In the genomic region with DNA sequence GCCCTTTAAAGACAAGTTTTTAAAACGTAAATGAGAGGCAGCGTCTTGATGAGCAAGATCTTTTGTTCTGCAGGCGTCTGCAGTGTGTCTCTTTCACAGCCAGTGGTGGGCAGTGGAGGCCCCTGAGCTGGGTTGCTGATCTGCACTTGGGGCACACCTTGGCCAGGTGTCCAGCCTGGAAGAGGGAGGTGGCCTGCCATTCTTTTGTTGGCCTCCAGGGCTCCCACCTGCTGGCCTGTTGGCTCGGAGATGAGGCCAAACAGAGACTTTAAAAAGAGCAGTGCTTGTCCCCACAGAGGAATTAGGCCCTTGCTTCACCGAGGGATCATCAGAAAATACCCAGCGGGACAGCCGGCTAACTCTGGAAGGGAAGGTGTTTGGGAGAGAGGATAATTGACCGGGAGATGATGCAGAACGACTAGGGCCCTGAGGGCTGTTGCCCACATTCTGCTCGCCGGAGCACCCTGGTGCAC, we compare ENCODE assay signal across 9 cellular contexts.
DNase-seq lines count a peak whose midpoint lies in the region; ATAC-seq, FAIRE-seq and TF ChIP-seq lines count a peak whose summit lies in the region.
"Had no signal": no experiment of that assay in that cellular context is flagged by ENCODE, and none has a peak within 500 bp of the region (broad histone marks: within the 10 kb centered on the region; RNA-seq: fewer than 3 reads in every experiment).

No MANE protein-coding gene starts in this region.

- H3K36me3 ChIP-seq in CD8-positive, alpha-beta memory T cell (ENCODE audit: insufficient read depth, low read length), result no peaks in the 10 kb centered on the region
- H3K36me3 ChIP-seq in K562 (ENCODE audit: control insufficient read depth, insufficient read depth, low read length) (peaks cover 3% of the 10 kb centered on the region; the same call in 2 of the 3 replicates), mesodermal cell (ENCODE audit: control insufficient read depth, insufficient read depth, low read length) (no peaks in the 10 kb centered on the region)

- 0 out of 2 replicates have a peak overlapping the region, but pooled peaks have one; percentile 58 for H2AFZ ChIP-seq in K562 (ENCODE audit: low read depth, low read length)

- TF ChIP-seq RAD21 in K562 (CRISPR knock-in tag; conservative IDR thresholded peaks at IDR 0.05 in 1 of 2, IDR thresholded peaks at IDR 0.05 in 1 of 2), result 0 out of 4 replicates have a peak, but pooled peaks of 1 of the 2 experiments have one; percentile 7

- no peak for DNase-seq in CD8-positive, alpha-beta memory T cell
- DNase-seq in NCI-H69 (lab: John Stamatoyannopoulos, UW), result peak; percentile 31
- DNase-seq in K562 (ENCODE audit: extremely low read depth in 1 of 4, low spot score in 3 of 4), result peak in 2 of 4 experiments; percentile 48 to 55
- no peak for DNase-seq in DMS 273 treated with DMSO at 0.1 percent for 48 hours (lab: John Stamatoyannopoulos, UW)
- no peak for DNase-seq in superior temporal gyrus (ENCODE audit: extremely low spot score)
- DNase-seq in AG08396 (ENCODE audit: low spot score), result no peak
- DNase-seq: naive B cell had no signal

- peaks cover 40 to 67% (median 46%) of the 10 kb centered on the region in 3 donors for H3K4me1 Mint-ChIP-seq in CD8-positive, alpha-beta memory T cell

- TF ChIP-seq EP300 in K562 (IDR thresholded peaks at IDR 0.05; ENCODE audit: low read length), result no peak

- H3K4me3 ChIP-seq in CD8-positive, alpha-beta memory T cell (ENCODE audit: low read length), result no peak overlapping the region
- H3K4me3 ChIP-seq in K562 (no peak overlapping the region), mesodermal cell (ENCODE audit: extremely low read depth, insufficient read depth, low read length, poor library complexity, severe bottlenecking) (no peak overlapping the region)

- FAIRE-seq in K562 (lab: Jason Lieb, UNC), result no peak

- peak overlapping the region; percentile 77 to 100 (median 92) for H3K27ac Mint-ChIP-seq in CD8-positive, alpha-beta memory T cell

- no peaks in the 10 kb centered on the region for H3K9me1 ChIP-seq in K562 (ENCODE audit: control insufficient read depth, insufficient read depth, low read length)

- H4K20me1 ChIP-seq in K562 (replicated peaks; ENCODE audit: control insufficient read depth, insufficient read depth, low read length), result no peaks in the 10 kb centered on the region

- in situ Hi-C loops in K562 (cut with MboI), result no loop called here

- H3K9me3 Mint-ChIP-seq in CD8-positive, alpha-beta memory T cell, result no peaks in the 10 kb centered on the region
- H3K9me3 Mint-ChIP-seq: naive B cell had no signal

- H3K36me3 Mint-ChIP-seq in CD8-positive, alpha-beta memory T cell, result peaks cover 0 to 3% (median 0%) of the 10 kb centered on the region in 3 donors
- H3K36me3 Mint-ChIP-seq: naive B cell had no signal

- peak overlapping the region; percentile 54 to 77; a peak in 2 of 4 replicates for H3K9ac ChIP-seq in K562 (ENCODE audit: insufficient read depth in 1 of 2, low read depth in 2 of 2, low read length in 2 of 2)

- H3K79me2 ChIP-seq in K562 (ENCODE audit: control insufficient read depth, insufficient read depth, low read length), result peaks cover 65% of the 10 kb centered on the region

- WGBS in K562 (ENCODE audit: insufficient coverage, low coverage, missing lambda C conversion rate), result 30% methylated on average over 11 of the region's 11 CpGs
- WGBS in mesodermal cell (ENCODE audit: insufficient coverage in 2 of 2), 2 experiments, result 60 to 72% methylated on average over 8 to 10 of the region's 11 CpGs

- TF ChIP-seq CTCF in K562 (IDR thresholded peaks at IDR 0.05 in 2 of 3, conservative IDR thresholded peaks at IDR 0.05 in 1 of 3; ENCODE audit: insufficient read depth in 2 of 3, low read depth in 1 of 3, low read length in 3 of 3), result peak; percentile 25 to 49 (median 38); a peak in 4 of 6 replicates

- POLR2A ChIA-PET in CD8-positive, alpha-beta memory T cell (lab: Charles Lee), result no interaction called here
- POLR2A ChIA-PET in K562 (lab: Yijun Ruan, JAX), result interaction anchor here (0.6 to 1.8 kb wide), 3 partner anchors 8 to 174 kb away, joined by 3 to 14 read pairs (median 4); no protein-coding TSS in a partner anchor

- ATAC-seq in K562 (peak; percentile 30), HG03108 (IDR thresholded peaks at IDR 0.05; ENCODE audit: unreplicated experiment) (no peak)

- H3K27ac ChIP-seq in CD8-positive, alpha-beta memory T cell (ENCODE audit: low read depth, low read length), result peak overlapping the region; percentile 79
- peak overlapping the region; percentile 79 for H3K27ac ChIP-seq in K562 (ENCODE audit: extremely low read depth, low read depth, low read length)
- H3K27ac ChIP-seq in mesodermal cell (ENCODE audit: low read depth, low read length, severe bottlenecking), result peak overlapping the region; percentile 89

- intact Hi-C loops in K562 (cut with micrococcal nuclease), result loop anchor here (10.0 kb wide), 1 partner anchor 138 kb away; no protein-coding TSS in a partner anchor

- H3K27me3 ChIP-seq in CD8-positive, alpha-beta memory T cell (ENCODE audit: insufficient read depth, low read length, poor library complexity, severe bottlenecking), result no peaks in the 10 kb centered on the region
- no peaks in the 10 kb centered on the region for H3K27me3 ChIP-seq in K562 (ENCODE audit: control insufficient read depth in 2 of 2, insufficient read depth in 2 of 2, low read length in 2 of 2)

- CTCF ChIA-PET in CD8-positive, alpha-beta memory T cell (lab: Charles Lee), result interaction anchor here (1.4 kb wide), 1 partner anchor 12 kb away, joined by 3 read pairs; no protein-coding TSS in a partner anchor
- CTCF ChIA-PET in K562 (lab: Yijun Ruan, JAX; ENCODE audit: low intra/inter-chr PET ratio), result interaction anchor here (1.2 kb wide), 1 partner anchor 8 kb away, joined by 3 read pairs; no protein-coding TSS in a partner anchor

- peaks cover 28% of the 10 kb centered on the region for H3K4me1 ChIP-seq in CD8-positive, alpha-beta memory T cell (ENCODE audit: insufficient read depth, low read length)
- H3K4me1 ChIP-seq in K562 (replicated peaks in 1 of 2; ENCODE audit: control insufficient read depth in 2 of 2, insufficient read depth in 2 of 2, low read length in 2 of 2), result peaks cover 65 to 77% of the 10 kb centered on the region in 2 experiments
- peaks cover 63% of the 10 kb centered on the region for H3K4me1 ChIP-seq in mesodermal cell (ENCODE audit: control insufficient read depth, insufficient read depth, low read length, poor library complexity, severe bottlenecking)

- no peak for TF ChIP-seq POLR2A in K562 (conservative IDR thresholded peaks at IDR 0.05)

- H3K4me3 Mint-ChIP-seq in CD8-positive, alpha-beta memory T cell, result peak overlapping the region; percentile 21 to 79 (median 68)
- H3K4me3 Mint-ChIP-seq: naive B cell had no signal

- H3K4me2 ChIP-seq in K562 (ENCODE audit: insufficient read depth, low read length), result peak overlapping the region; percentile 61; the same call in 1 of the 2 replicates

- H3K27me3 Mint-ChIP-seq in CD8-positive, alpha-beta memory T cell, result no peaks in the 10 kb centered on the region
- H3K27me3 Mint-ChIP-seq: naive B cell had no signal

- no TSS peak for BruUV-seq in K562 (replicated peaks; lab: Mats Ljungman, UMichigan)

- no peaks in the 10 kb centered on the region for H3K9me3 ChIP-seq in CD8-positive, alpha-beta memory T cell (ENCODE audit: low read length)
- no peaks in the 10 kb centered on the region for H3K9me3 ChIP-seq in K562 (replicated peaks; ENCODE audit: control insufficient read depth, insufficient read depth, low read depth, low read length)
- H3K9me3 ChIP-seq in mesodermal cell (ENCODE audit: control insufficient read depth, low read length), result no peaks in the 10 kb centered on the region

TF ChIP-seq in K562, 482 proteins besides CTCF, POLR2A, EP300 and RAD21 (continues in another document):
- TF ChIP-seq ZNF354B (CRISPR knock-in tag; IDR thresholded peaks at IDR 0.05), result no peak
- no peak for TF ChIP-seq RBM17 (IDR thresholded peaks at IDR 0.05; ENCODE audit: borderline replicate concordance, low read depth, low read length)
- TF ChIP-seq, protein P1, sequence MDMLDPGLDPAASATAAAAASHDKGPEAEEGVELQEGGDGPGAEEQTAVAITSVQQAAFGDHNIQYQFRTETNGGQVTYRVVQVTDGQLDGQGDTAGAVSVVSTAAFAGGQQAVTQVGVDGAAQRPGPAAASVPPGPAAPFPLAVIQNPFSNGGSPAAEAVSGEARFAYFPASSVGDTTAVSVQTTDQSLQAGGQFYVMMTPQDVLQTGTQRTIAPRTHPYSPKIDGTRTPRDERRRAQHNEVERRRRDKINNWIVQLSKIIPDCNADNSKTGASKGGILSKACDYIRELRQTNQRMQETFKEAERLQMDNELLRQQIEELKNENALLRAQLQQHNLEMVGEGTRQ (CRISPR knock-in tag; IDR thresholded peaks at IDR 0.05), result no peak
- TF ChIP-seq ZFX (CRISPR knock-in tag; IDR thresholded peaks at IDR 0.05), result peak; percentile 65
- TF ChIP-seq YBX1 (IDR thresholded peaks at IDR 0.05), result no peak
- TF ChIP-seq, protein P2, sequence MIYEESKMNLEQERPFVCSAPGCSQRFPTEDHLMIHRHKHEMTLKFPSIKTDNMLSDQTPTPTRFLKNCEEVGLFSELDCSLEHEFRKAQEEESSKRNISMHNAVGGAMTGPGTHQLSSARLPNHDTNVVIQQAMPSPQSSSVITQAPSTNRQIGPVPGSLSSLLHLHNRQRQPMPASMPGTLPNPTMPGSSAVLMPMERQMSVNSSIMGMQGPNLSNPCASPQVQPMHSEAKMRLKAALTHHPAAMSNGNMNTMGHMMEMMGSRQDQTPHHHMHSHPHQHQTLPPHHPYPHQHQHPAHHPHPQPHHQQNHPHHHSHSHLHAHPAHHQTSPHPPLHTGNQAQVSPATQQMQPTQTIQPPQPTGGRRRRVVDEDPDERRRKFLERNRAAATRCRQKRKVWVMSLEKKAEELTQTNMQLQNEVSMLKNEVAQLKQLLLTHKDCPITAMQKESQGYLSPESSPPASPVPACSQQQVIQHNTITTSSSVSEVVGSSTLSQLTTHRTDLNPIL (CRISPR knock-in tag; IDR thresholded peaks at IDR 0.05), result no peak
- TF ChIP-seq SMARCE1 (IDR thresholded peaks at IDR 0.05), result no peak
- TF ChIP-seq, protein P3, sequence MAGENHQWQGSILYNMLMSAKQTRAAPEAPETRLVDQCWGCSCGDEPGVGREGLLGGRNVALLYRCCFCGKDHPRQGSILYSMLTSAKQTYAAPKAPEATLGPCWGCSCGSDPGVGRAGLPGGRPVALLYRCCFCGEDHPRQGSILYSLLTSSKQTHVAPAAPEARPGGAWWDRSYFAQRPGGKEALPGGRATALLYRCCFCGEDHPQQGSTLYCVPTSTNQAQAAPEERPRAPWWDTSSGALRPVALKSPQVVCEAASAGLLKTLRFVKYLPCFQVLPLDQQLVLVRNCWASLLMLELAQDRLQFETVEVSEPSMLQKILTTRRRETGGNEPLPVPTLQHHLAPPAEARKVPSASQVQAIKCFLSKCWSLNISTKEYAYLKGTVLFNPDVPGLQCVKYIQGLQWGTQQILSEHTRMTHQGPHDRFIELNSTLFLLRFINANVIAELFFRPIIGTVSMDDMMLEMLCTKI (IDR thresholded peaks at IDR 0.05; ENCODE audit: partially characterized antibody), result no peak
